In the genomic region with DNA sequence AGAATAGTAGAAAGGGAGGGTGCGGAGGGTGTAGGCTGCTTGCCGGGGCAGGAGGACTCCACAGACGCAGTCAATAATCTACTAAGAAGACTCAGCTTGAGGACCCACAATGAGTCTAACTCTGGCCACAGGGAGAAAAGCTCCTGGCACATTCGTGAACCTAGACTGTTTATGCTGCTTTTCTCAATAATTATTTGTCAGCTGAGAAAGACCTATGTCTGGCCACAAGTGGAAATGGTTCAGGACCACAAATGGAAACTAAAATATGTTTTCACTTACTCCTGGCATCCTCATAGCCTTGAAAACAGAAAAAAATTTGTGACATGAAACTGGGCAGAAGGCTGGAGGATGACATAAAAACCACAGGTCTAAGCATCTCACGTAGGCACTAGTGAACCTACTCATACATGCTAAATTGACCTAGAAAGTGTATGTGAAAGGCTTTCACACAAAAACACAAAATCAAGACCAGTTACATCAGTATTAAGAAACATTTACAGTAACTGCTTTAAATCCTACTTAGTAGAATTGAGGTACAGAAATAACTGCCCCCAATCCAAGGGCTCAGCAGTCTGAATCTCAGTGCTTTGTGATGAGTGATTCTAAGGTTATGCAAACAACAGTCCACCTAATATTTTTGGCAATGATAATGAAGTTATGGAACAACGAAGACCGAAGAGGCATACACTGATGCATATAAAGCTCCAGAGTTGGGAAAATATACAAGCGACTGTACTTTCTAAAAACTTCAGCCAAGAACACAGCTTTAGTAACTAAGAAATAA, we compare ENCODE assay signal across 9 cellular contexts.
DNase-seq lines count a peak whose midpoint lies in the region; ATAC-seq and TF ChIP-seq lines count a peak whose summit lies in the region.
"Had no signal": no experiment of that assay in that cellular context is flagged by ENCODE, and none has a peak within 500 bp of the region (broad histone marks: within the 10 kb centered on the region; RNA-seq: fewer than 3 reads in every experiment).

No MANE protein-coding gene starts in this region.

- peaks cover 56% of the 10 kb centered on the region for H3K79me2 ChIP-seq in smooth muscle cell (ENCODE audit: low read depth)

- H3K4me3 ChIP-seq in adipocyte (ENCODE audit: low read length) (peak overlapping the region; percentile 43), smooth muscle cell (no peak overlapping the region)
- H3K4me3 ChIP-seq: skin epidermis had no signal

- H3K9me3 ChIP-seq in adipocyte (ENCODE audit: control insufficient read depth, low read length) (no peaks in the 10 kb centered on the region), smooth muscle cell (replicated peaks; ENCODE audit: low read depth) (no peaks in the 10 kb centered on the region)

- ATAC-seq in HG03097 (IDR thresholded peaks at IDR 0.05; ENCODE audit: low FRiP score, unreplicated experiment): peak; percentile 75

- peak overlapping the region; percentile 74 for H3K27ac ChIP-seq in smooth muscle cell (ENCODE audit: low read depth)

- H3K36me3 ChIP-seq in adipocyte (ENCODE audit: control insufficient read depth, insufficient read depth, low read length, severe bottlenecking) (no peaks in the 10 kb centered on the region), smooth muscle cell (ENCODE audit: low read depth) (no peaks in the 10 kb centered on the region)

- H3K4me1 ChIP-seq in adipocyte (ENCODE audit: control insufficient read depth, insufficient read depth, low read length): peaks cover 44% of the 10 kb centered on the region
- peaks cover 35% of the 10 kb centered on the region for H3K4me1 ChIP-seq in smooth muscle cell (ENCODE audit: low read depth)

- peak overlapping the region; percentile 27 for H3K4me2 ChIP-seq in smooth muscle cell

- peaks cover 80% of the 10 kb centered on the region for H4K20me1 ChIP-seq in smooth muscle cell (ENCODE audit: low read depth)

- H3K9ac ChIP-seq in adipocyte (ENCODE audit: low read length) (peak overlapping the region; percentile 0), smooth muscle cell (ENCODE audit: low read depth) (no peak overlapping the region)

- in situ Hi-C loops in GM13976 (cut with MboI; ENCODE audit: low sequenced_read_pairs, unreplicated experiment): no loop called here

- no peaks in the 10 kb centered on the region for H3K27me3 ChIP-seq in adipocyte (replicated peaks; ENCODE audit: control insufficient read depth, insufficient read depth, low read length)
- no peaks in the 10 kb centered on the region for H3K27me3 ChIP-seq in smooth muscle cell (ENCODE audit: low read depth)

- 57% methylated on average over 8 of the region's 8 CpGs for WGBS in smooth muscle cell (ENCODE audit: low lambda C conversion rate)

- TF ChIP-seq CTCF in smooth muscle cell (IDR thresholded peaks at IDR 0.05; ENCODE audit: borderline replicate concordance, insufficient read depth, poor library complexity, severe bottlenecking): no peak
- no peak for TF ChIP-seq CTCF in GM13976 (IDR thresholded peaks at IDR 0.05; ENCODE audit: borderline replicate concordance, control extremely low read depth, extremely low read depth, insufficient read depth, missing control alignments)

- DNase-seq in activated T-cell treated with anti-CD3 and anti-CD28 coated beads for 48 hours (ENCODE audit: low read depth): peak; percentile 23
- DNase-seq in activated T-cell treated with anti-CD3 and anti-CD28 coated beads for 4 hours: no peak
- peak; percentile 80 for DNase-seq in adipocyte (ENCODE audit: low read depth)
- no peak for DNase-seq in smooth muscle cell (lab: John Stamatoyannopoulos, UW; ENCODE audit: unreplicated experiment)
- no peak for DNase-seq in anterior cingulate cortex (lab: John Stamatoyannopoulos, UW)
- DNase-seq in GM13976 (ENCODE audit: low spot score): no peak
- DNase-seq in iPS-NIHi11 (ENCODE audit: low spot score): no peak

- H2AFZ ChIP-seq in smooth muscle cell (ENCODE audit: low read depth): no peak overlapping the region

- H3F3A ChIP-seq in smooth muscle cell (ENCODE audit: low read depth): peaks cover 19% of the 10 kb centered on the region

Comparison
In these comparisons a context has a peak if more than half of its experiments do, and no peak if none do; other contexts are left out.
1. DNase-seq: peak in activated T-cell treated with anti-CD3 and anti-CD28 coated beads for 48 hours (single experiment) and adipocyte (single experiment); none in activated T-cell treated with anti-CD3 and anti-CD28 coated beads for 4 hours (single experiment), smooth muscle cell (single experiment), anterior cingulate cortex (0 of 58), GM13976 (single experiment) and iPS-NIHi11 (single experiment).